1 cellular context compared by ENCODE assay signal in the genomic region with DNA sequence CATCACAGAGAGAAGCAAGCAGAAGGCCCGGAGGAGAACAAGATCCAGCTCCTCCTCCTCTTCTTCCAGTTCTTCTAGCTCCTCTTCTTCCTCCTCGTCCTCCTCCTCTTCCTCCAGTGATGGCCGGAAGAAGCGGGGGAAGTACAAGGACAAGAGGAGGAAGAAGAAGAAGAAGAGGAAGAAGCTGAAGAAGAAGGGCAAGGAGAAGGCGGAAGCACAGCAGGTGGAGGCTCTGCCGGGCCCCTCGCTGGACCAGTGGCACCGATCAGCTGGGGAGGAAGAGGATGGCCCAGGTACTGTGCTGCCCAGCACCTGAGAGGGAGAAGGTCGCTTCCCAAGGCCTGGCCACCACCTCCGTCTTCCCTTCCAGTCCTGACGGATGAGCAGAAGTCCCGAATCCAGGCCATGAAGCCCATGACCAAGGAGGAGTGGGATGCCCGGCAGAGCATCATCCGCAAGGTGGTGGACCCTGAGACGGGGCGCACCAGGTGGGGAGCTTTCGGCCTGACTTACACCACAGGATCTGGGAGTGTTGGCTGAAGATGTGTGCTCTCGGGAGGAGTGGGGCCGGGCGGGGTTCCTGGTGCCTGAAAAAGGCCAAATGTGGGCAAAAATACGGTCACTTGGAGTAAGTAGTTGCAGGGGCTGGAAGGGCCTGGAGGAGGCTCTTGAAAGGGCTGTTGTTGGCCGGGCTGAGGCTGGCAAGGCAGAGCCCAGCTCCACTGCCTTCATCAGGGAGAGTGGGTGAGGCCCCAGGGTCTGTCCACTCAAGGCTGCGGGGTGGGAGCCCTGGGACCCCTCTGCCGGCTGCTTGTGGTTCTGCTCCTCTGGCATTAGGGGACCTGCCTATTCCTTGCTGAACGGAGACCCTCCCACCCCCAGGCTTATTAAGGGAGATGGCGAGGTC.
TF ChIP-seq lines count a peak whose summit lies in the region.

No MANE protein-coding gene starts in this region.

TF ChIP-seq in HepG2, 621 proteins besides CTCF, POLR2A, EP300 and RAD21 (continued from another document):
- TF ChIP-seq, protein P1, sequence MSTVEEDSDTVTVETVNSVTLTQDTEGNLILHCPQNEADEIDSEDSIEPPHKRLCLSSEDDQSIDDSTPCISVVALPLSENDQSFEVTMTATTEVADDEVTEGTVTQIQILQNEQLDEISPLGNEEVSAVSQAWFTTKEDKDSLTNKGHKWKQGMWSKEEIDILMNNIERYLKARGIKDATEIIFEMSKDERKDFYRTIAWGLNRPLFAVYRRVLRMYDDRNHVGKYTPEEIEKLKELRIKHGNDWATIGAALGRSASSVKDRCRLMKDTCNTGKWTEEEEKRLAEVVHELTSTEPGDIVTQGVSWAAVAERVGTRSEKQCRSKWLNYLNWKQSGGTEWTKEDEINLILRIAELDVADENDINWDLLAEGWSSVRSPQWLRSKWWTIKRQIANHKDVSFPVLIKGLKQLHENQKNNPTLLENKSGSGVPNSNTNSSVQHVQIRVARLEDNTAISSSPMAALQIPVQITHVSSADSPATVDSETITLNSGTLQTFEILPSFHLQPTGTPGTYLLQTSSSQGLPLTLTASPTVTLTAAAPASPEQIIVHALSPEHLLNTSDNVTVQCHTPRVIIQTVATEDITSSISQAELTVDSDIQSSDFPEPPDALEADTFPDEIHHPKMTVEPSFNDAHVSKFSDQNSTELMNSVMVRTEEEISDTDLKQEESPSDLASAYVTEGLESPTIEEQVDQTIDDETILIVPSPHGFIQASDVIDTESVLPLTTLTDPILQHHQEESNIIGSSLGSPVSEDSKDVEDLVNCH (CRISPR knock-in tag; IDR thresholded peaks at IDR 0.05), result no peak
- no peak for TF ChIP-seq FLYWCH1 (CRISPR knock-in tag; IDR thresholded peaks at IDR 0.05)
